1 cellular context compared by ENCODE assay signal in genomic region chr11:125625594-125626380, GRCh38.
TF ChIP-seq lines count a peak whose summit lies in the region.

No MANE protein-coding gene starts in this region.

TF ChIP-seq in K562, 482 proteins besides CTCF, POLR2A, EP300 and RAD21 (continued from another document and continues in another):
- TF ChIP-seq AFF4 (CRISPR knock-in tag; IDR thresholded peaks at IDR 0.05): peak; percentile 98
- no peak; the same call in none of the 2 replicates for TF ChIP-seq LEF1 (IDR thresholded peaks at IDR 0.05)
- TF ChIP-seq FIP1L1 (IDR thresholded peaks at IDR 0.05; ENCODE audit: low read depth, low read length, poor library complexity, severe bottlenecking): no peak
- TF ChIP-seq FOXA3 (CRISPR knock-in tag; conservative IDR thresholded peaks at IDR 0.05 in 1 of 2, IDR thresholded peaks at IDR 0.05 in 1 of 2): no peak
- no peak; a peak in 1 of 4 replicates for TF ChIP-seq ETV6 (IDR thresholded peaks at IDR 0.05; ENCODE audit: borderline replicate concordance in 1 of 2, low read depth in 2 of 2, low read length in 1 of 2)
- no peak for TF ChIP-seq ETV6 (CRISPR knock-in tag; IDR thresholded peaks at IDR 0.05; ENCODE audit: borderline replicate concordance)
- no peak for TF ChIP-seq ZNF431 (CRISPR knock-in tag; IDR thresholded peaks at IDR 0.05)
- no peak for TF ChIP-seq THAP7 (CRISPR knock-in tag; IDR thresholded peaks at IDR 0.05)
- TF ChIP-seq SIN3B (IDR thresholded peaks at IDR 0.05; ENCODE audit: low read depth): peak; percentile 62
- peak; percentile 65 for TF ChIP-seq SAP30 (IDR thresholded peaks at IDR 0.05; ENCODE audit: borderline replicate concordance, insufficient read depth, low read depth, low read length, poor library complexity, severe bottlenecking)
- no peak for TF ChIP-seq MCM7 (IDR thresholded peaks at IDR 0.05)
- TF ChIP-seq ESRRA (IDR thresholded peaks at IDR 0.05; ENCODE audit: borderline replicate concordance, low read depth): no peak; the same call in none of the 2 replicates
- peak; percentile 87 for TF ChIP-seq NR2C2 (CRISPR knock-in tag; IDR thresholded peaks at IDR 0.05)
- peak; percentile 50 for TF ChIP-seq NR2C2 (tag; IDR thresholded peaks at IDR 0.05)
- TF ChIP-seq CSDE1 (IDR thresholded peaks at IDR 0.05): 0 out of 4 replicates have a peak, but pooled peaks of 1 of the 2 experiments have one; percentile 47
- TF ChIP-seq ZNF507 (tag; conservative IDR thresholded peaks at IDR 0.05): no peak
- no peak for TF ChIP-seq ZKSCAN8 (CRISPR knock-in tag; IDR thresholded peaks at IDR 0.05)
- TF ChIP-seq ZFP91 (CRISPR knock-in tag; IDR thresholded peaks at IDR 0.05): peak; percentile 73; the same call in 1 of the 2 replicates
- TF ChIP-seq ETV5 (CRISPR knock-in tag; IDR thresholded peaks at IDR 0.05; ENCODE audit: low read depth): peak; percentile 85; the same call in 1 of the 2 replicates
- no peak for TF ChIP-seq RHOXF2B (CRISPR knock-in tag; conservative IDR thresholded peaks at IDR 0.05)
- TF ChIP-seq MITF (IDR thresholded peaks at IDR 0.05): no peak; the same call in 1 of the 2 replicates
- peak; percentile 100 for TF ChIP-seq E2F1 (CRISPR knock-in tag; IDR thresholded peaks at IDR 0.05)
- no peak for TF ChIP-seq PURB (CRISPR knock-in tag; IDR thresholded peaks at IDR 0.05; ENCODE audit: low read depth)
- peak; percentile 90 for TF ChIP-seq SP1 (CRISPR knock-in tag; IDR thresholded peaks at IDR 0.05)
- TF ChIP-seq NFXL1 (CRISPR knock-in tag; IDR thresholded peaks at IDR 0.05): no peak
- no peak for TF ChIP-seq NR2F6 (CRISPR knock-in tag; IDR thresholded peaks at IDR 0.05)
- no peak for TF ChIP-seq ZNF3 (CRISPR knock-in tag; IDR thresholded peaks at IDR 0.05)
- TF ChIP-seq, protein P1, sequence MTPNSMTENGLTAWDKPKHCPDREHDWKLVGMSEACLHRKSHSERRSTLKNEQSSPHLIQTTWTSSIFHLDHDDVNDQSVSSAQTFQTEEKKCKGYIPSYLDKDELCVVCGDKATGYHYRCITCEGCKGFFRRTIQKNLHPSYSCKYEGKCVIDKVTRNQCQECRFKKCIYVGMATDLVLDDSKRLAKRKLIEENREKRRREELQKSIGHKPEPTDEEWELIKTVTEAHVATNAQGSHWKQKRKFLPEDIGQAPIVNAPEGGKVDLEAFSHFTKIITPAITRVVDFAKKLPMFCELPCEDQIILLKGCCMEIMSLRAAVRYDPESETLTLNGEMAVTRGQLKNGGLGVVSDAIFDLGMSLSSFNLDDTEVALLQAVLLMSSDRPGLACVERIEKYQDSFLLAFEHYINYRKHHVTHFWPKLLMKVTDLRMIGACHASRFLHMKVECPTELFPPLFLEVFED (CRISPR knock-in tag; conservative IDR thresholded peaks at IDR 0.05): peak; percentile 96
- TF ChIP-seq RCOR1 (IDR thresholded peaks at IDR 0.05; ENCODE audit: borderline replicate concordance in 1 of 2, low read depth in 2 of 2, low read length in 2 of 2): peak in 1 of 2 experiments; percentile 44; a peak in 2 of 4 replicates
- no peak; the same call in 1 of the 2 replicates for TF ChIP-seq TCF3 (CRISPR knock-in tag; IDR thresholded peaks at IDR 0.05)
- no peak for TF ChIP-seq KAT2B (IDR thresholded peaks at IDR 0.05; ENCODE audit: low read depth, low read length)
- TF ChIP-seq NEUROD1 (IDR thresholded peaks at IDR 0.05; ENCODE audit: borderline replicate concordance, low read depth, low read length, partially characterized antibody): peak; percentile 10
- no peak for TF ChIP-seq ZKSCAN3 (CRISPR knock-in tag; IDR thresholded peaks at IDR 0.05)
- peak; percentile 69 for TF ChIP-seq MBD2 (IDR thresholded peaks at IDR 0.05; ENCODE audit: borderline replicate concordance, low read depth)
- peak; percentile 68; the same call in 1 of the 2 replicates for TF ChIP-seq CTBP1 (IDR thresholded peaks at IDR 0.05; ENCODE audit: borderline replicate concordance)
- no peak; the same call in none of the 2 replicates for TF ChIP-seq BHLHE40 (IDR thresholded peaks at IDR 0.05; ENCODE audit: low read length)
- no peak for TF ChIP-seq MEF2A (IDR thresholded peaks at IDR 0.05; ENCODE audit: control insufficient read depth, low read depth, low read length)
- TF ChIP-seq, protein P2, sequence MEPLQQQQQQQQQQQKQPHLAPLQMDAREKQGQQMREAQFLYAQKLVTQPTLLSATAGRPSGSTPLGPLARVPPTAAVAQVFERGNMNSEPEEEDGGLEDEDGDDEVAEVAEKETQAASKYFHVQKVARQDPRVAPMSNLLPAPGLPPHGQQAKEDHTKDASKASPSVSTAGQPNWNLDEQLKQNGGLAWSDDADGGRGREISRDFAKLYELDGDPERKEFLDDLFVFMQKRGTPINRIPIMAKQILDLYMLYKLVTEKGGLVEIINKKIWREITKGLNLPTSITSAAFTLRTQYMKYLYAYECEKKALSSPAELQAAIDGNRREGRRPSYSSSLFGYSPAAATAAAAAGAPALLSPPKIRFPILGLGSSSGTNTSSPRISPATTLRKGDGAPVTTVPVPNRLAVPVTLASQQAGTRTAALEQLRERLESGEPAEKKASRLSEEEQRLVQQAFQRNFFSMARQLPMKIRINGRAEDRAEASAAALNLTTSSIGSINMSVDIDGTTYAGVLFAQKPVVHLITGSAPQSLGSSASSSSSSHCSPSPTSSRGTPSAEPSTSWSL (CRISPR knock-in tag; IDR thresholded peaks at IDR 0.05; ENCODE audit: borderline replicate concordance): no peak
- no peak for TF ChIP-seq ARID2 (IDR thresholded peaks at IDR 0.05)
- no peak for TF ChIP-seq CBFB (CRISPR knock-in tag; IDR thresholded peaks at IDR 0.05)
- TF ChIP-seq RFX5 (IDR thresholded peaks at IDR 0.05; ENCODE audit: low read depth, low read length): no peak
- TF ChIP-seq MCM3 (IDR thresholded peaks at IDR 0.05): no peak
- no peak for TF ChIP-seq ZBTB40 (IDR thresholded peaks at IDR 0.05)
- no peak for TF ChIP-seq ZBTB40 (CRISPR knock-in tag; IDR thresholded peaks at IDR 0.05)
- TF ChIP-seq ZNF184 (CRISPR knock-in tag; IDR thresholded peaks at IDR 0.05): no peak
